23 cellular contexts compared by ENCODE assay signal in the genomic region with DNA sequence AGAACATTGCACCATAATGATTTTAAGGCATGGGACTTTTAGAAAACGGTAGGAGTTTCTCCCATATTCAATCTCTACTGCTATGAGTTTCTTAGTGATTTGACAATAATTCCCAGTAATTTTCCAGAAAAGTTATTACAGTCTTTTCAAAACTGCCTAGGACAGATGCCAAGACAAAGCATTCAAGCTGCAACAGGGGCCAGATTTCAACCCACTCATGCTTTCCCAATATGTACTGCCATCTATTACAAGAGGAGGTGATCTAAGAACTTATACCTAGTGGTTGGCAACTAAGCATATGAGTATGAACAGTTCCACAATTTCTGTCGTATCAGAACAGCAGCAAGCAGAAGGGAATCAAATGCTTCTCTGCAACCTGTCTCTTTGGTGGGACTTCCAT.
DNase-seq lines count a peak whose midpoint lies in the region; ATAC-seq and TF ChIP-seq lines count a peak whose summit lies in the region.
"Had no signal": no experiment of that assay in that cellular context is flagged by ENCODE, and none has a peak within 500 bp of the region (broad histone marks: within the 10 kb centered on the region; RNA-seq: fewer than 3 reads in every experiment).

No MANE protein-coding gene starts in this region.

- H3K27me3 Mint-ChIP-seq in neural progenitor cell (ENCODE audit: insufficient read depth, low read depth), result peaks cover 4% of the 10 kb centered on the region
- H3K27me3 Mint-ChIP-seq in effector memory CD8-positive, alpha-beta T cell, result peaks cover 39 to 49% of the 10 kb centered on the region in 2 donors

- no peak for TF ChIP-seq CTCF in neural progenitor cell (IDR thresholded peaks at IDR 0.05)

- no peaks in the 10 kb centered on the region for H4K20me1 ChIP-seq in neural progenitor cell (ENCODE audit: low read depth)

- peaks cover 11% of the 10 kb centered on the region for H3K4me1 Mint-ChIP-seq in neural progenitor cell
- H3K4me1 Mint-ChIP-seq in effector memory CD8-positive, alpha-beta T cell (ENCODE audit: low read depth in 2 of 2), result no peaks in the 10 kb centered on the region
- H3K4me1 Mint-ChIP-seq: B cell had no signal

- H3K27me3 ChIP-seq in adipocyte (replicated peaks; ENCODE audit: control insufficient read depth, insufficient read depth, low read length) (no peaks in the 10 kb centered on the region), subcutaneous abdominal adipose tissue (ENCODE audit: control insufficient read depth in 5 of 5, insufficient read depth in 4 of 5, low read length in 5 of 5) (no peaks in the 10 kb centered on the region), neural progenitor cell (no peaks in the 10 kb centered on the region)
- H3K27me3 ChIP-seq: SJCRH30 had no signal

- peaks cover 2% of the 10 kb centered on the region for H3K9me3 Mint-ChIP-seq in neural progenitor cell
- no peaks in the 10 kb centered on the region for H3K9me3 Mint-ChIP-seq in effector memory CD8-positive, alpha-beta T cell

- no peak overlapping the region for H3K4me3 Mint-ChIP-seq in neural progenitor cell
- H3K4me3 Mint-ChIP-seq in effector memory CD8-positive, alpha-beta T cell, result no peak overlapping the region
- H3K4me3 Mint-ChIP-seq: B cell, GM23338, H9 had no signal

- peak overlapping the region; percentile 71 for H3K27ac ChIP-seq in subcutaneous abdominal adipose tissue (ENCODE audit: low read depth, low read length)
- no peak overlapping the region for H3K27ac ChIP-seq in neural progenitor cell
- H3K27ac ChIP-seq: PC-9, SJCRH30 had no signal

- no peak overlapping the region for H3K4me3 ChIP-seq in adipocyte (ENCODE audit: low read length)
- no peak overlapping the region for H3K4me3 ChIP-seq in subcutaneous abdominal adipose tissue (ENCODE audit: low read depth in 1 of 5, low read length in 5 of 5)
- no peak overlapping the region for H3K4me3 ChIP-seq in neural progenitor cell
- H3K4me3 ChIP-seq: GM23338, MG63, PC-9, SJCRH30 had no signal

- H3K9me3 ChIP-seq in adipocyte (ENCODE audit: control insufficient read depth, low read length), result no peaks in the 10 kb centered on the region
- H3K9me3 ChIP-seq in subcutaneous abdominal adipose tissue (ENCODE audit: control insufficient read depth in 5 of 5, low read length in 5 of 5), result no peaks in the 10 kb centered on the region
- H3K9me3 ChIP-seq in neural progenitor cell (ENCODE audit: low read depth), result no peaks in the 10 kb centered on the region
- H3K9me3 ChIP-seq: MG63, SJCRH30 had no signal

- H3K4me1 ChIP-seq in adipocyte (ENCODE audit: control insufficient read depth, insufficient read depth, low read length), result peaks cover 26% of the 10 kb centered on the region
- H3K4me1 ChIP-seq in subcutaneous abdominal adipose tissue (ENCODE audit: control insufficient read depth in 5 of 5, insufficient read depth in 5 of 5, low read length in 5 of 5), result peaks cover 3 to 13% (median 5%) of the 10 kb centered on the region in 5 donors
- peaks cover 8% of the 10 kb centered on the region for H3K4me1 ChIP-seq in neural progenitor cell
- H3K4me1 ChIP-seq: SJCRH30 had no signal

- ATAC-seq in left lobe of liver, result peak; percentile 60
- ATAC-seq in effector memory CD8-positive, alpha-beta T cell (replicated peaks), result no peak
- ATAC-seq: GM23338, Right ventricle myocardium inferior had no signal

- H3K27ac Mint-ChIP-seq in neural progenitor cell, result no peak overlapping the region
- no peak overlapping the region for H3K27ac Mint-ChIP-seq in effector memory CD8-positive, alpha-beta T cell
- H3K27ac Mint-ChIP-seq: B cell, GM23338, H9 had no signal

- no peaks in the 10 kb centered on the region for H3K79me2 ChIP-seq in neural progenitor cell (ENCODE audit: low read depth)

- no peak overlapping the region for H3K4me2 ChIP-seq in neural progenitor cell
- H3K4me2 ChIP-seq: GM23338, PC-9 had no signal

- H3K36me3 Mint-ChIP-seq in neural progenitor cell, result peaks cover 1% of the 10 kb centered on the region
- no peaks in the 10 kb centered on the region for H3K36me3 Mint-ChIP-seq in effector memory CD8-positive, alpha-beta T cell (ENCODE audit: insufficient read depth)

- no peaks in the 10 kb centered on the region for H3F3A ChIP-seq in neural progenitor cell (ENCODE audit: low read depth)

- H3K36me3 ChIP-seq in adipocyte (ENCODE audit: control insufficient read depth, insufficient read depth, low read length, severe bottlenecking), result no peaks in the 10 kb centered on the region
- H3K36me3 ChIP-seq in subcutaneous abdominal adipose tissue (ENCODE audit: control insufficient read depth in 5 of 5, insufficient read depth in 5 of 5, low read length in 5 of 5), result no peaks in the 10 kb centered on the region
- no peaks in the 10 kb centered on the region for H3K36me3 ChIP-seq in neural progenitor cell
- H3K36me3 ChIP-seq: MG63, SJCRH30 had no signal

- H2AFZ ChIP-seq in neural progenitor cell (replicated peaks), result no peak overlapping the region
- H2AFZ ChIP-seq: GM23338, PC-9 had no signal

- H3K9ac ChIP-seq in adipocyte (ENCODE audit: low read length) (no peak overlapping the region), subcutaneous abdominal adipose tissue (ENCODE audit: low read length in 5 of 5) (no peak overlapping the region), neural progenitor cell (no peak overlapping the region)

- DNase-seq in Ammon's horn (ENCODE audit: low spot score) (peak; percentile 58), adipocyte (ENCODE audit: low read depth) (peak; percentile 38), left lobe of liver (ENCODE audit: low spot score) (no peak), neural progenitor cell (ENCODE audit: low spot score) (no peak)
- DNase-seq in activated CD4-positive, alpha-beta T cell treated with anti-CD3 and anti-CD28 coated beads for 1 hour, result no peak
- no peak for DNase-seq in effector memory CD8-positive, alpha-beta T cell
- DNase-seq: Calu3, DMS79 treated with DMSO at 0.1 percent for 48 hours, GF-D8, H9, MG63, NCI-H1105 treated with DMSO at 0.1 percent for 48 hours, NCI-H146, NCI-H2029 treated with DMSO at 0.1 percent for 48 hours, NCI-H446 treated with DMSO at 0.1 percent for 48 hours, NCI-H526, NCI-H82, PC-9, SJCRH30 had no signal

Comparison
In these comparisons a context has a peak if more than half of its experiments do, and no peak if none do; other contexts are left out.
1. DNase-seq: peak in Ammon's horn (single experiment) and adipocyte (single experiment); none in left lobe of liver (single experiment), neural progenitor cell (single experiment), activated CD4-positive, alpha-beta T cell treated with anti-CD3 and anti-CD28 coated beads for 1 hour (single experiment) and effector memory CD8-positive, alpha-beta T cell (0 of 3).